ENCODE assay signal across 12 cellular contexts in genomic region chr13:46795321-46795720, GRCh38. TPM values are rescaled to one million over a fixed set of nuclear protein-coding genes. Genes with fewer than 3 reads are reported as not detected.
DNase-seq lines count a peak whose midpoint lies in the region; ATAC-seq lines count a peak whose summit lies in the region.
"Had no signal": no experiment of that assay in that cellular context is flagged by ENCODE, and none has a peak within 500 bp of the region (broad histone marks: within the 10 kb centered on the region; RNA-seq: fewer than 3 reads in every experiment).

No MANE protein-coding gene starts in this region.

- H3K4me1 ChIP-seq in BLaER1, result peaks cover 24% of the 10 kb centered on the region

- DNase-seq in H7 (peak; percentile 34), iris pigment epithelial cell (ENCODE audit: low read depth) (peak; percentile 14), hippocampal formation (lab: John Stamatoyannopoulos, UW) (no peak), SHP77 (lab: John Stamatoyannopoulos, UW) (no peak), posterior vena cava (ENCODE audit: low spot score) (no peak)
- DNase-seq in activated T-helper 2 cell treated with anti-CD3 and anti-CD28 coated beads, Interferon-gamma antibody, Interleukin-2, Interleukin-4, amounts not matched to agents 10 μg/mL and 5 μg/mL and 100 μg/mL, durations not matched to agents 14 hours and 24 hours and 36 hours (ENCODE audit: low spot score), result no peak
- DNase-seq: DMS 273 treated with DMSO at 0.1 percent for 48 hours; stimulated activated CD4-positive, alpha-beta T cell treated with anti-CD3 and anti-CD28 coated beads, Interleukin-4, amount 100 ng/mL, for 24 hours; T1000 had no signal

- no peaks in the 10 kb centered on the region for H3K27me3 Mint-ChIP-seq in activated T-helper 2 cell treated with anti-CD3 and anti-CD28 coated beads, Interferon-gamma antibody, Interleukin-2, Interleukin-4, amounts not matched to agents 10 μg/mL and 5 μg/mL and 100 μg/mL, durations not matched to agents 14 hours and 24 hours and 36 hours (ENCODE audit: low read depth)

- H3K27me3 ChIP-seq in BLaER1 (no peaks in the 10 kb centered on the region), H7 (ENCODE audit: control insufficient read depth, insufficient read depth, low read length) (no peaks in the 10 kb centered on the region)
- H3K27me3 ChIP-seq: tibial nerve had no signal

- ATAC-seq in HG02610 (IDR thresholded peaks at IDR 0.05; ENCODE audit: unreplicated experiment), result no peak

- no peaks in the 10 kb centered on the region for H3K9me3 Mint-ChIP-seq in activated T-helper 2 cell treated with anti-CD3 and anti-CD28 coated beads, Interferon-gamma antibody, Interleukin-2, Interleukin-4, amounts not matched to agents 10 μg/mL and 5 μg/mL and 100 μg/mL, durations not matched to agents 14 hours and 24 hours and 36 hours

- H3K4me3 ChIP-seq in BLaER1 (no peak overlapping the region), H7 (ENCODE audit: insufficient read depth, low read depth, low read length) (no peak overlapping the region)

- H4K20me1 ChIP-seq in BLaER1, result peaks cover 6% of the 10 kb centered on the region; the same call in 1 of the 2 replicates

- H3K9ac ChIP-seq in BLaER1, result no peak overlapping the region

- peak overlapping the region; percentile 60 for H3K27ac Mint-ChIP-seq in activated T-helper 2 cell treated with anti-CD3 and anti-CD28 coated beads, Interferon-gamma antibody, Interleukin-2, Interleukin-4, amounts not matched to agents 10 μg/mL and 5 μg/mL and 100 μg/mL, durations not matched to agents 14 hours and 24 hours and 36 hours

- H3K36me3 Mint-ChIP-seq in activated T-helper 2 cell treated with anti-CD3 and anti-CD28 coated beads, Interferon-gamma antibody, Interleukin-2, Interleukin-4, amounts not matched to agents 10 μg/mL and 5 μg/mL and 100 μg/mL, durations not matched to agents 14 hours and 24 hours and 36 hours (ENCODE audit: low read depth), result peaks cover 23% of the 10 kb centered on the region

- peaks cover 35% of the 10 kb centered on the region for H3K4me1 Mint-ChIP-seq in activated T-helper 2 cell treated with anti-CD3 and anti-CD28 coated beads, Interferon-gamma antibody, Interleukin-2, Interleukin-4, amounts not matched to agents 10 μg/mL and 5 μg/mL and 100 μg/mL, durations not matched to agents 14 hours and 24 hours and 36 hours (ENCODE audit: low read depth)

- intact Hi-C loops in activated T-helper 2 cell treated with anti-CD3 and anti-CD28 coated beads, Interferon-gamma antibody, Interleukin-2, Interleukin-4, amounts not matched to agents 10 μg/mL and 5 μg/mL and 100 μg/mL, durations not matched to agents 14 hours and 24 hours and 36 hours (cut with micrococcal nuclease), result no loop called here
- intact Hi-C loops in posterior vena cava (cut with DNase I), result no loop called here

- no peak overlapping the region for H3K27ac ChIP-seq in BLaER1

- H3K9me3 ChIP-seq in BLaER1, result no peaks in the 10 kb centered on the region
- H3K9me3 ChIP-seq: tibial nerve had no signal

- H3K4me2 ChIP-seq in BLaER1, result peak overlapping the region; percentile 88

- H3K36me3 ChIP-seq in BLaER1, result peaks cover 13% of the 10 kb centered on the region
- peaks cover 2% of the 10 kb centered on the region; the same call in 1 of the 2 replicates for H3K36me3 ChIP-seq in H7 (replicated peaks; ENCODE audit: control insufficient read depth, insufficient read depth, low read length)

- H3K4me3 Mint-ChIP-seq in activated T-helper 2 cell treated with anti-CD3 and anti-CD28 coated beads, Interferon-gamma antibody, Interleukin-2, Interleukin-4, amounts not matched to agents 10 μg/mL and 5 μg/mL and 100 μg/mL, durations not matched to agents 14 hours and 24 hours and 36 hours (ENCODE audit: low read depth), result peak overlapping the region; percentile 60

RNA-seq across cellular contexts. Expression of gene ESD, which starts 1.6 kb away (rescaled TPM):
- 119 TPM in 2 replicates for total RNA-seq in H7 (2014; rRNA removed; shearing (Covaris generic))
- total RNA-seq in activated T-helper 2 cell treated with anti-CD3 and anti-CD28 coated beads, Interferon-gamma antibody, Interleukin-2, Interleukin-4, amounts not matched to agents 10 μg/mL and 5 μg/mL and 100 μg/mL, durations not matched to agents 14 hours and 24 hours and 36 hours, result 125 and 126 TPM in 2 replicates
- 100 to 1,000 TPM; 130 to 141 TPM for total RNA-seq in posterior vena cava

Comparison
In these comparisons a context has a peak if more than half of its experiments do, and no peak if none do; other contexts are left out.
1. DNase-seq: peak in H7 (single experiment) and iris pigment epithelial cell (single experiment); none in activated T-helper 2 cell treated with anti-CD3 and anti-CD28 coated beads, Interferon-gamma antibody, Interleukin-2, Interleukin-4, amounts not matched to agents 10 μg/mL and 5 μg/mL and 100 μg/mL, durations not matched to agents 14 hours and 24 hours and 36 hours (single experiment), hippocampal formation (0 of 2), SHP77 (0 of 2) and posterior vena cava (single experiment).